Comparison of ENCODE assay signal across 21 cellular contexts in the genomic region with DNA sequence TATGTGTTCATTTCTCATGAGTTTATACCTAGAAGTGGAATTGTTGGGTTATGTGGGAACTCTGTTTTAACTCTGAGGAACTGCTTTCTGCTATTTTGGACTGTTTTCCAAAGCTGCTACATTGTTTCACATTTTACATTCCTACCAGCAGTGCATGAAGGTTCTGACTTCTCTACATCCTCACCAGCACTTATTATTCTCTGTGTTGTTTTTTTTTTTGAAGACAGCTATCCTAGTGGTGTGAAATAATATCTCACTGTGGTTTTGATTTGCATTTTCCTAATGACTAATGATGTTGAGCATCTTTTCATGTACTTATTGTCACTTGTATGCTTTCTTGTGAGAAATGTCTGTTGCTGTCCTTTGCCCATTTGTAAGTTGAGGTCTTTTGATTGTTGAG.
DNase-seq lines count a peak whose midpoint lies in the region; ATAC-seq, FAIRE-seq and TF ChIP-seq lines count a peak whose summit lies in the region.
"Had no signal": no experiment of that assay in that cellular context is flagged by ENCODE, and none has a peak within 500 bp of the region (broad histone marks: within the 10 kb centered on the region; RNA-seq: fewer than 3 reads in every experiment).

No MANE protein-coding gene starts in this region.

- H3K27me3 ChIP-seq in K562 (ENCODE audit: control insufficient read depth in 2 of 2, insufficient read depth in 2 of 2, low read length in 2 of 2), result no peaks in the 10 kb centered on the region
- H3K27me3 ChIP-seq in H9 (ENCODE audit: insufficient read depth, low read length), result no peaks in the 10 kb centered on the region
- no peaks in the 10 kb centered on the region for H3K27me3 ChIP-seq in GM23338 (ENCODE audit: insufficient read depth)

- no peak overlapping the region for H2BK12ac ChIP-seq in H9 (ENCODE audit: insufficient read length, low read depth, low read length)

- H3K4me3 Mint-ChIP-seq in neural crest cell, result no peak overlapping the region
- no peak overlapping the region for H3K4me3 Mint-ChIP-seq in H9
- H3K4me3 Mint-ChIP-seq in GM23338, result no peak overlapping the region
- H3K4me3 Mint-ChIP-seq: CD4-positive, alpha-beta T cell had no signal

- H4K91ac ChIP-seq in H9 (ENCODE audit: insufficient read length, low read depth, low read length), result no peak overlapping the region

- DNase-seq in LHCN-M2 (ENCODE audit: low read depth), result peak; percentile 31
- no peak for DNase-seq in K562 (ENCODE audit: extremely low read depth in 1 of 4, low spot score in 3 of 4)
- no peak for DNase-seq in neural crest cell (ENCODE audit: low read depth, low spot score)
- DNase-seq in H9, result no peak
- DNase-seq in GM23338 (ENCODE audit: low spot score), result no peak
- DNase-seq in HT-29 (ENCODE audit: low spot score), result no peak
- DNase-seq: ACHN; AML-193; Caco-2; CD4-positive, alpha-beta T cell; HCEC 1CT; IMR-90; KBM-7 had no signal

- no peak overlapping the region for H4K8ac ChIP-seq in H9 (replicated peaks; ENCODE audit: insufficient read length, low read depth, low read length)

- H2AFZ ChIP-seq in K562 (ENCODE audit: low read depth, low read length) (no peak overlapping the region), H9 (ENCODE audit: low read length) (no peak overlapping the region), GM23338 (no peak overlapping the region)

- H2BK5ac ChIP-seq in H9 (ENCODE audit: insufficient read length, low read length), result no peak overlapping the region

- H3K4ac ChIP-seq in H9 (ENCODE audit: low read depth, low read length), result no peak overlapping the region

- H3K36me3 ChIP-seq in K562 (ENCODE audit: control insufficient read depth, insufficient read depth, low read length) (no peaks in the 10 kb centered on the region; the same call in 2 of the 3 replicates), GM23338 (ENCODE audit: insufficient read depth) (no peaks in the 10 kb centered on the region)

- H3K23me2 ChIP-seq in H9 (ENCODE audit: insufficient read length, low read depth, low read length, poor library complexity, severe bottlenecking), result no peaks in the 10 kb centered on the region

- no peak overlapping the region for H3K27ac ChIP-seq in K562 (ENCODE audit: extremely low read depth, low read depth, low read length)
- no peak overlapping the region for H3K27ac ChIP-seq in H9 (ENCODE audit: insufficient read length, low read depth, low read length)
- no peak overlapping the region for H3K27ac ChIP-seq in GM23338 (ENCODE audit: low read depth)
- H3K27ac ChIP-seq: C4-2B, HL-60 had no signal

- H3F3A ChIP-seq in GM23338 (replicated peaks; ENCODE audit: low read depth), result no peaks in the 10 kb centered on the region

- H3K23ac ChIP-seq in H9 (ENCODE audit: insufficient read length, low read depth, low read length), result no peak overlapping the region

- CTCF ChIA-PET in K562 (lab: Yijun Ruan, JAX; ENCODE audit: low intra/inter-chr PET ratio), result no interaction called here

- no peaks in the 10 kb centered on the region for H3K9me1 ChIP-seq in K562 (ENCODE audit: control insufficient read depth, insufficient read depth, low read length)

- no peak for TF ChIP-seq RAD21 in K562 (CRISPR knock-in tag; conservative IDR thresholded peaks at IDR 0.05 in 1 of 2, IDR thresholded peaks at IDR 0.05 in 1 of 2)

- H3K56ac ChIP-seq in H9 (ENCODE audit: insufficient read length, low read depth, low read length), result no peak overlapping the region

- H3K4me1 Mint-ChIP-seq in neural crest cell (peaks cover 25% of the 10 kb centered on the region), H9 (peaks cover 3 to 11% of the 10 kb centered on the region in 2 experiments; a peak in 3 of 4 replicates), GM23338 (peaks cover 10% of the 10 kb centered on the region; the same call in 2 of the 3 replicates)

- no peak overlapping the region for H2BK15ac ChIP-seq in H9 (ENCODE audit: low read depth, low read length)

- H4K20me1 ChIP-seq in K562 (replicated peaks; ENCODE audit: control insufficient read depth, insufficient read depth, low read length) (no peaks in the 10 kb centered on the region; the same call in 1 of the 2 replicates), H9 (ENCODE audit: control insufficient read depth, insufficient read depth, insufficient read length) (no peaks in the 10 kb centered on the region), GM23338 (replicated peaks; ENCODE audit: insufficient read depth) (no peaks in the 10 kb centered on the region; the same call in 1 of the 2 replicates)

- ATAC-seq in K562 (no peak), GM23338 (no peak)

- H3K18ac ChIP-seq in H9 (ENCODE audit: insufficient read length, low read depth, low read length), result no peak overlapping the region

- H3K4me1 ChIP-seq in K562 (replicated peaks in 1 of 2; ENCODE audit: control insufficient read depth in 2 of 2, insufficient read depth in 2 of 2, low read length in 2 of 2) (peaks cover 9 to 21% of the 10 kb centered on the region in 2 experiments; a peak in 4 of 5 replicates), H9 (ENCODE audit: insufficient read depth, low read length) (no peaks in the 10 kb centered on the region), GM23338 (ENCODE audit: insufficient read depth) (no peaks in the 10 kb centered on the region)
- H3K4me1 ChIP-seq: Caco-2 had no signal

- no peak overlapping the region for H3K4me3 ChIP-seq in K562
- H3K4me3 ChIP-seq in GM23338, result no peak overlapping the region

- intact Hi-C loops in K562 (cut with micrococcal nuclease), result no loop called here

- H3K9me3 ChIP-seq in K562 (replicated peaks; ENCODE audit: control insufficient read depth, insufficient read depth, low read depth, low read length) (peaks cover 6% of the 10 kb centered on the region), H9 (ENCODE audit: control insufficient read depth, low read depth, low read length) (no peaks in the 10 kb centered on the region)
- H3K9me3 ChIP-seq: Caco-2 had no signal

- H3K36me3 Mint-ChIP-seq in neural crest cell (ENCODE audit: low read depth) (peaks cover 9% of the 10 kb centered on the region), H9 (ENCODE audit: insufficient read depth in 1 of 3, low read depth in 3 of 3) (peaks cover 13% of the 10 kb centered on the region in 3 experiments; a peak in 6 of 7 replicates), GM23338 (ENCODE audit: low read depth) (peaks cover 21% of the 10 kb centered on the region)

- no TSS peak for BruUV-seq in K562 (replicated peaks; lab: Mats Ljungman, UMichigan)

- no peak overlapping the region for H3K9ac ChIP-seq in K562 (ENCODE audit: insufficient read depth in 1 of 2, low read depth in 2 of 2, low read length in 2 of 2)
- no peak overlapping the region for H3K9ac ChIP-seq in H9 (ENCODE audit: extremely low read depth, insufficient read length, low read length)

- H3K79me2 ChIP-seq in K562 (ENCODE audit: control insufficient read depth, insufficient read depth, low read length), result no peaks in the 10 kb centered on the region
- H3K79me2 ChIP-seq in H9 (ENCODE audit: insufficient read depth, low read length), result no peaks in the 10 kb centered on the region
- no peaks in the 10 kb centered on the region for H3K79me2 ChIP-seq in GM23338 (replicated peaks; ENCODE audit: insufficient read depth)

- FAIRE-seq in K562 (lab: Jason Lieb, UNC), result no peak
- FAIRE-seq: A204.1, D721Med, G401.6, GM12892, GM18507, HTR-8/SVneo had no signal

- TF ChIP-seq EP300 in K562 (IDR thresholded peaks at IDR 0.05; ENCODE audit: low read length), result no peak

- H3K27ac Mint-ChIP-seq in neural crest cell (ENCODE audit: unreplicated experiment) (no peak overlapping the region), H9 (no peak overlapping the region), GM23338 (no peak overlapping the region; the same call in 1 of the 2 replicates)
- H3K27ac Mint-ChIP-seq: CD4-positive, alpha-beta T cell had no signal

- H3K27me3 Mint-ChIP-seq in neural crest cell (ENCODE audit: low read depth), result no peaks in the 10 kb centered on the region
- no peaks in the 10 kb centered on the region for H3K27me3 Mint-ChIP-seq in H9 (ENCODE audit: low read depth)
- H3K27me3 Mint-ChIP-seq in GM23338 (ENCODE audit: insufficient read depth, low read depth, poor library complexity), result no peaks in the 10 kb centered on the region

- no peak overlapping the region for H3T11ph ChIP-seq in H9 (ENCODE audit: low read length)

- H2AK5ac ChIP-seq in H9 (ENCODE audit: insufficient read length, low read length), result no peak overlapping the region

- H2BK120ac ChIP-seq in H9 (ENCODE audit: low read depth, low read length, poor library complexity, severe bottlenecking), result no peak overlapping the region

- TF ChIP-seq POLR2A in K562 (conservative IDR thresholded peaks at IDR 0.05), result no peak

- H3K4me2 ChIP-seq in K562 (ENCODE audit: insufficient read depth, low read length) (no peak overlapping the region), H9 (ENCODE audit: insufficient read depth, insufficient read length, low read length) (no peak overlapping the region), GM23338 (no peak overlapping the region)

- POLR2A ChIA-PET in K562 (lab: Yijun Ruan, JAX), result interaction anchor here (1.3 kb wide), 2 partner anchors 12 to 14 kb away, joined by 3 to 5 read pairs; no protein-coding TSS in a partner anchor

- in situ Hi-C loops in K562 (cut with MboI), result no loop called here

- peaks cover 3% of the 10 kb centered on the region for H3K9me3 Mint-ChIP-seq in neural crest cell
- peaks cover 3 to 4% of the 10 kb centered on the region in 2 experiments; a peak in 2 of 5 replicates for H3K9me3 Mint-ChIP-seq in H9
- H3K9me3 Mint-ChIP-seq in GM23338, result peaks cover 5% of the 10 kb centered on the region

- no peaks in the 10 kb centered on the region for H3K79me1 ChIP-seq in H9 (ENCODE audit: insufficient read depth, low read depth, low read length, poor library complexity, severe bottlenecking)

- no peak for TF ChIP-seq CTCF in K562 (IDR thresholded peaks at IDR 0.05 in 2 of 3, conservative IDR thresholded peaks at IDR 0.05 in 1 of 3; ENCODE audit: insufficient read depth in 2 of 3, low read depth in 1 of 3, low read length in 3 of 3)
- peak; percentile 38 for TF ChIP-seq CTCF in neural crest cell (conservative IDR thresholded peaks at IDR 0.05)
- no peak for TF ChIP-seq CTCF in H9 (conservative IDR thresholded peaks at IDR 0.05)
- no peak for TF ChIP-seq CTCF in GM23338 (conservative IDR thresholded peaks at IDR 0.05; ENCODE audit: low read depth in 2 of 2)

- no peaks in the 10 kb centered on the region for H3K9me2 ChIP-seq in GM23338 (ENCODE audit: insufficient read depth)

- H4K5ac ChIP-seq in H9 (ENCODE audit: insufficient read length, low read depth, low read length), result no peak overlapping the region

- H2BK20ac ChIP-seq in H9 (ENCODE audit: low read depth, low read length, poor library complexity, severe bottlenecking), result no peak overlapping the region

- no peak overlapping the region for H3K14ac ChIP-seq in H9 (ENCODE audit: insufficient read depth, low read length)

TF ChIP-seq in K562, 482 proteins besides CTCF, POLR2A, EP300 and RAD21 (continues in another document):
- peak; percentile 50 for TF ChIP-seq RBM25 (IDR thresholded peaks at IDR 0.05; ENCODE audit: low read depth, low read length, severe bottlenecking)
- TF ChIP-seq RBM17 (IDR thresholded peaks at IDR 0.05; ENCODE audit: borderline replicate concordance, low read depth, low read length), result no peak
- no peak for TF ChIP-seq MCM5 (IDR thresholded peaks at IDR 0.05; ENCODE audit: low read depth)

TF ChIP-seq in GM23338, 12 proteins besides CTCF, POLR2A, EP300 and RAD21 (continues in another document):
- TF ChIP-seq EZH2phosphoT487 (IDR thresholded peaks at IDR 0.05; ENCODE audit: unreplicated experiment) (no peak), STAT1 (IDR thresholded peaks at IDR 0.05; ENCODE audit: unreplicated experiment) (no peak), ZNF331 (CRISPR knock-in tag; IDR thresholded peaks at IDR 0.05; ENCODE audit: low read depth) (no peak)
